8 cellular contexts compared by ENCODE assay signal in the genomic region with DNA sequence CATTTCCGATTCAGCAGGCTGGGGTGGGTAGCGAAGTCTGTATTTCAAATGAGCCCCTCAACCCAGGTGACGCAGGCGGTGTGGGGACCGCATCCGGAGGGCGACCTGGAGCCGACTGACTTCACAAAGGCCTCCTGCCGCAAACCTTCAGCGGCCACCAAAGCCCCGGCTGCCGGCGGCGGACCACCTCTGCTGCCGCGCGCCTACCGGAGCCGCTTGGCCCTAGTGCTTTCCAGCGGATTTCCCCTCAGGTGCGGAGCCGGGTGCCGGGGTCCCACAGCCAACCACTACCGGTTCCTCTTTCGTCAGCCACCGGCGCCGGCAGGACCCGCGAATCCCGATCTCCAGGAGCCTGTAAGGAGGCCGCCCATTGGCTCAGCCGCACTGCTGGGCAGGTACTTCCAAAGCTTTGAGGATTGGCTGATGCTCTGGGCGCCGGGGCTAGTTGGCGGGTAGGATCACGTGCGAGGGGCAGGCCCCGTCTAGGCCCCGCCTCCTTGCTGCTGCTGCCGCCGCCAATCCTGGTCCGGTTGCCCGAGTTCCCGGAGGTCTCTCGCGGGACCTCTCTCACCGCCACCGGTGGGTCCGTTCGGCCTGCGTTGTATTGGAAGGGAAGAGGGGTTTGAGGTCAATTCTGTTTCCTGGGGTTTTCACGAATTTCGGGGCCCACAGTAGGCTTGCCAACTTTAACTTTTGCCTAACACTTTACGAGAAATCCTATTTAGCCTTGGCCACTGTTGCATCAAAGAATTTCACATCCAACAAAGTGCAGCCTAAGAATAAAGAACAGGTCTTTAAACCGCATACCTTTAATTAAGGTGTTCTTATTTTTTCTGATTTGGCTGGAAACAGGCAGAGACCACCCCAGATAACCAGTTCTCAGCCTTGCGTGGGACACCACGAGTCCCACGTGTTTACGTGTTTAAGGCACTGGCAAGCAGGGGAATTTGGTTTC. TPM values are rescaled to one million over a fixed set of nuclear protein-coding genes. Genes with fewer than 3 reads are reported as not detected.
DNase-seq lines count a peak whose midpoint lies in the region; ATAC-seq and TF ChIP-seq lines count a peak whose summit lies in the region.

A gene (plus strand): TSS at position 494 of the 955 bp plus-strand sequence. CDS start 5,732 bp downstream, outside the sequence.

- ATAC-seq in HG02763 (IDR thresholded peaks at IDR 0.05; ENCODE audit: unreplicated experiment) (peak; percentile 99), T-cell (replicated peaks in 1 of 4) (peak; percentile 95 to 98 (median 98)), left ventricle myocardium superior (peak; percentile 100)

- H3K27ac Mint-ChIP-seq in T-cell, result peak within 1 kb of the TSS; percentile 89 to 98

- peak; percentile 97 for DNase-seq in NCI-H1436 treated with DMSO at 0.1 percent for 48 hours (lab: John Stamatoyannopoulos, UW)
- DNase-seq in T-cell, result peak; percentile 87 to 100 (median 99)
- peak; percentile 99 for DNase-seq in left ventricle myocardium superior
- peak; percentile 99 for DNase-seq in prostate gland (ENCODE audit: low spot score)
- DNase-seq in ureter (ENCODE audit: low spot score), result peak; percentile 99

- CTCF ChIA-PET in T-cell (lab: Charles Lee), result interaction anchor here (0.6 to 1.4 kb wide), 6 partner anchors 10 to 83 kb away, joined by 3 to 15 read pairs (median 4); a partner anchor contains a TSS

- H3K36me3 Mint-ChIP-seq in T-cell, result peaks cover 26% of the 10 kb centered on the region

- no peaks in the 10 kb centered on the region for H3K9me3 Mint-ChIP-seq in T-cell

- WGBS in prostate gland, result 1% methylated on average over 30 of the region's 60 CpGs

- H3K4me1 Mint-ChIP-seq in T-cell, result peaks cover 37 to 50% (median 48%) of the 10 kb centered on the region in 3 donors

- POLR2A ChIA-PET in T-cell (lab: Charles Lee), result interaction anchor here (0.6 to 1.0 kb wide), 4 partner anchors 11 to 42 kb away, joined by 3 to 5 read pairs (median 5); a partner anchor contains a TSS

- peak within 1 kb of the TSS; percentile 78 for H3K27ac ChIP-seq in angular gyrus (ENCODE audit: low read depth, low read length)
- H3K27ac ChIP-seq in prostate gland, result peak within 1 kb of the TSS; percentile 66 to 70

- peaks cover 0 to 6% of the 10 kb centered on the region in 2 donors for H3K36me3 ChIP-seq in prostate gland

- intact Hi-C loops in left ventricle myocardium superior (cut with micrococcal nuclease) (no loop called here), prostate gland (cut with DNase I) (loop anchor here (10.0 kb wide), 1 partner anchor 144 kb away; a partner anchor contains a TSS)

- H3K4me3 Mint-ChIP-seq in T-cell, result peak within 1 kb of the TSS; percentile 84 to 92 (median 88)

- no peak for TF ChIP-seq CTCF in GM12875 (IDR thresholded peaks at IDR 0.05; ENCODE audit: borderline replicate concordance, insufficient read depth, low read depth, low read length)
- no peak for TF ChIP-seq CTCF in prostate gland (IDR thresholded peaks at IDR 0.05)

- no peaks in the 10 kb centered on the region for H3K4me1 ChIP-seq in prostate gland (replicated peaks)

- H3K4me3 ChIP-seq in GM12875 (ENCODE audit: low read depth, low read length), result peak within 1 kb of the TSS; percentile 96
- H3K4me3 ChIP-seq in prostate gland, result peak within 1 kb of the TSS; percentile 64 to 68

- TF ChIP-seq POLR2A in prostate gland (IDR thresholded peaks at IDR 0.05), result peak; percentile 75

- no peaks in the 10 kb centered on the region for H3K27me3 ChIP-seq in prostate gland (replicated peaks; ENCODE audit: insufficient read depth)

- H3K27me3 Mint-ChIP-seq in T-cell, result no peaks in the 10 kb centered on the region

- no peaks in the 10 kb centered on the region for H3K9me3 ChIP-seq in prostate gland

RNA-seq across cellular contexts. Expression of the gene that starts here (rescaled TPM):
- total RNA-seq in T-cell (1 to 10 TPM in 4 of 5 donors, under 1 TPM in 1; 0.60 to 2.4 (median 1.9) TPM), left ventricle myocardium superior (1.1 TPM), prostate gland (10 to 100 TPM; 18.1 to 37.3 TPM), ureter (47.0 TPM)

Comparison
In these comparisons a context has a peak if more than half of its experiments do, and no peak if none do; other contexts are left out.
1. Peak in every context shown above with its lines: DNase-seq, ATAC-seq, H3K4me3 ChIP-seq and H3K27ac ChIP-seq.